In the genomic region with DNA sequence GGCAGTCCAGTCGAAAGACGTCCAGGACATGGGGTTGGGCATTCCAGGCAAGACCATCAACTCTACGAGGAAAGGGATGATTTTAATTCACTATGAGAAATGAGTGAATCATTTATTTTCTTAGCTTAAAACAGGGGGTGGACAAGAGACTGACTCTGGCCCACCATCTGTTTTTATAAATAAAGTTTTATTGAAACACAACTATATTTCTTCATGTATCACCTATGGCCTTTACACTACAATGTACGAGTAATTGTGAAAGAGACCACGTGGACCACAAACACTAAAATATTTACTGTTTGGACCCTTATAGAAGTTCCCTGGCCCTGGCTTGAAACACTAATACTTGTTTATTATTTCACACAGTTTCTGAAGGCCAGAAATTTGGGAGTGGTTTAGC, we compare ENCODE assay signal across 8 cellular contexts. TPM values are rescaled to one million over a fixed set of nuclear protein-coding genes. Genes with fewer than 3 reads are reported as not detected.
"Had no signal": no experiment of that assay in that cellular context is flagged by ENCODE, and none has a peak within 500 bp of the region (broad histone marks: within the 10 kb centered on the region; RNA-seq: fewer than 3 reads in every experiment).

No MANE protein-coding gene starts in this region.

- DNase-seq: GDM1, GF-D8 had no signal

- FAIRE-seq: G401.6, GM12891, GM12892, GM18507, GM19239 had no signal

RNA-seq across cellular contexts. Expression of a gene that starts 15.6 kb away (rescaled TPM):
- total RNA-seq: G401 had no signal
